In the genomic region with DNA sequence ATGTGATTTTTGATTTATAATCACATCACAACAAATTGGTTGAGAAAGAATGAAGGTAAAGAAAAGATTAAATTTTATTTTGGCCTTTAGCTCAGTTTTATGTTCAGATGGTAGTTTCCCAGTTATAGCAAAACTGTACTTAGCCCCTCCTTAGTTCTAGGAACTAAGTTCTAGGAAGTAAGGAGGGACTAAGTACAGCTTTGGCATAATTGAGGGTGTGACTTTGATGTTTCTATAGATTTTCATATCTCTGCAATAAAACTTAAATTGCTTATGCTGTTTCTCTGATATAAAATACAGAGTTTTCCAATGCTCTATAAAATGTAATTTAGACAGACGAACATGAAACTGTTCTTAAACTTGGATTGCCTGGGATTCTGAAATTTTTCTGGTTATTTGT, we compare ENCODE assay signal across 29 cellular contexts.
"Had no signal": no experiment of that assay in that cellular context is flagged by ENCODE, and none has a peak within 500 bp of the region (broad histone marks: within the 10 kb centered on the region; RNA-seq: fewer than 3 reads in every experiment).

No MANE protein-coding gene starts in this region.

- H3K4me1 ChIP-seq: neural progenitor cell, spleen, suprapubic skin, testis, upper lobe of left lung, uterus had no signal

- H3K27me3 ChIP-seq: neural progenitor cell, ovary, right lobe of liver, sigmoid colon, spleen, suprapubic skin, testis, tibial artery, upper lobe of left lung, uterus had no signal

- H3K9me3 ChIP-seq: ovary, psoas muscle, right lobe of liver, sigmoid colon, spleen, suprapubic skin, testis, tibial artery, upper lobe of left lung, uterus had no signal

- H3K27ac ChIP-seq: neural progenitor cell, ovary, parathyroid adenoma, psoas muscle, right lobe of liver, sigmoid colon, spleen, suprapubic skin, testis, tibial artery, upper lobe of left lung, uterus had no signal

- ATAC-seq: naive thymus-derived CD4-positive, alpha-beta T cell; natural killer cell; psoas muscle; right cardiac atrium; right lobe of liver; stimulated activated memory B cell treated with anti-CD40 and anti-IgM and Interleukin-4, amounts not matched to agents 10 μg/mL and 1 μg/mL and 100 μg/mL, for 72 hours; stimulated activated naive CD8-positive, alpha-beta T cell treated with anti-CD3 and anti-CD28 coated beads, Interleukin-15, amount 100 ng/mL, for 72 hours; stimulated activated naive CD8-positive, alpha-beta T cell treated with anti-CD3 and anti-CD28 coated beads, Interleukin-15, Interleukin-2, amounts not matched to agents 100 U/mL and 50 U/mL, for 24 hours had no signal

- DNase-seq: naive thymus-derived CD4-positive, alpha-beta T cell; natural killer cell; occipital lobe; ovary; posterior cingulate gyrus; psoas muscle; right cardiac atrium; right lobe of liver; sigmoid colon; spleen; stimulated activated CD4-positive, alpha-beta T cell treated with anti-CD3 and anti-CD28 coated beads, Interleukin-12 subunit alpha, Interleukin-12 subunit beta, amount 100 ng/mL, for 4 hours; stimulated activated CD4-positive, alpha-beta T cell treated with anti-CD3 and anti-CD28 coated beads, Interleukin-1b, Interleukin-23, amount 100 ng/mL, for 48 hours; stimulated activated CD4-positive, alpha-beta T cell treated with anti-CD3 and anti-CD28 coated beads, Interleukin-4, amount 100 ng/mL, for 1 hour; stimulated activated CD4-positive, alpha-beta T cell treated with anti-CD3 and anti-CD28 coated beads, Interleukin-4, amount 100 ng/mL, for 4 hours; stimulated activated CD8-positive, alpha-beta memory T cell treated with anti-CD3 and anti-CD28 coated beads, Interleukin-4, amount 100 ng/mL, for 48 hours; stimulated activated naive CD4-positive, alpha-beta T cell; stimulated activated naive CD8-positive, alpha-beta T cell treated with anti-CD3 and anti-CD28 coated beads, Interleukin-15, amount 100 ng/mL, for 72 hours; stimulated activated naive CD8-positive, alpha-beta T cell treated with anti-CD3 and anti-CD28 coated beads, Interleukin-15, Interleukin-2, amounts not matched to agents 100 U/mL and 50 U/mL, for 24 hours; substantia nigra; testis; tibial artery; trophoblast cell; upper lobe of left lung; uterus had no signal

- H3K4me3 ChIP-seq: neural progenitor cell, ovary, psoas muscle, right lobe of liver, sigmoid colon, smooth muscle cell, spleen, suprapubic skin, testis, tibial artery, upper lobe of left lung, uterus had no signal

- H3K36me3 ChIP-seq: neural progenitor cell, ovary, right lobe of liver, sigmoid colon, spleen, suprapubic skin, tibial artery, upper lobe of left lung, uterus had no signal
